Comparison of ENCODE assay signal across 16 cellular contexts in the genomic region with DNA sequence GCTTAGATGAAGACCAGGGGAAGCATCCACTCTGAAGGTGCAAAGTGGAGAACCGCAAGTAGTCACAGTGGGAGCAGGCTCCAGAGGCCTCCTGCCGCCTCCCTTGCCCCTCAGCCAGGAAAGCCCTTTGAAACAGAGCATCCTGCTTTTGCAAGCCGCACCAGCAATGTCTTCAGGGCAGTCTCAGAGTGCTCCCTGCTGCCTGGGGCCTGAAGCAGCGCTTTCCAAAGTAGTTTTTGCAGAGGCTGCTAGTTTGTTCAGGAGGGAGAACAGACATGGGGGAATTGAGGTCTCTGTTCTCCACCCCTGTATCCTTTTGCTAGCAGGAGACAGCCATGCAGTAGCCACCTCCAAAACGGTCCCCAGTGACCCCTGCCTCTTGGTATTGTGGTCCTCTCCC.
"Had no signal": no experiment of that assay in that cellular context is flagged by ENCODE, and none has a peak within 500 bp of the region (broad histone marks: within the 10 kb centered on the region; RNA-seq: fewer than 3 reads in every experiment).

No MANE protein-coding gene starts in this region.

- ATAC-seq: activated CD8-positive, alpha-beta T cell treated with anti-CD3 and anti-CD28 coated beads for 36 hours; activated naive CD8-positive, alpha-beta T cell treated with anti-CD3 and anti-CD28 coated beads, Interleukin-2, amount 50 U/mL, for 24 hours; left lung; stimulated activated naive B cell treated with anti-CD40 and anti-IgM and Interleukin-4, amounts not matched to agents 10 μg/mL and 1 μg/mL and 100 μg/mL, for 72 hours had no signal

- H3K27me3 ChIP-seq: colonic mucosa, upper lobe of left lung had no signal

- H3K9me3 ChIP-seq: colonic mucosa, thoracic aorta, upper lobe of left lung had no signal

- H3K4me3 ChIP-seq: colonic mucosa, left lung, thoracic aorta, upper lobe of left lung had no signal

- H3K4me1 ChIP-seq: colonic mucosa, left lung, upper lobe of left lung had no signal

- H3K36me3 ChIP-seq: colonic mucosa, left lung, thoracic aorta, upper lobe of left lung had no signal

- H3K27ac ChIP-seq: colonic mucosa, left lung, thoracic aorta, upper lobe of left lung had no signal

- DNase-seq: activated CD4-positive, alpha-beta T cell treated with anti-CD3 and anti-CD28 coated beads, Interleukin-2, amount 10 ng/mL, durations not matched to agents 24 days and 14 days; activated CD8-positive, alpha-beta T cell treated with anti-CD3 and anti-CD28 coated beads for 36 hours; activated naive CD4-positive, alpha-beta T cell treated with anti-CD3 and anti-CD28 coated beads, Interleukin-2, amount 10 ng/mL, durations not matched to agents 7 days and 5 days; activated naive CD8-positive, alpha-beta T cell treated with anti-CD3 and anti-CD28 coated beads, Interleukin-2, amount 50 U/mL, for 24 hours; activated T-cell treated with anti-CD3 and anti-CD28 coated beads, Interleukin-2, amount 50 U/mL, for 24 hours; anterior cingulate cortex; colonic mucosa; hypothalamus; kidney; left lung; nephron progenitor cell; occipital lobe; retina; stimulated activated naive B cell treated with anti-CD40 and anti-IgM and Interleukin-4, amounts not matched to agents 10 μg/mL and 1 μg/mL and 100 μg/mL, for 72 hours; upper lobe of left lung had no signal
